23 cellular contexts compared by ENCODE assay signal in genomic region chr4:112748352-112748900, GRCh38.
"Had no signal": no experiment of that assay in that cellular context is flagged by ENCODE, and none has a peak within 500 bp of the region (broad histone marks: within the 10 kb centered on the region; RNA-seq: fewer than 3 reads in every experiment).

No MANE protein-coding gene starts in this region.

- H3K4me2 ChIP-seq: smooth muscle cell had no signal

- H3K9me3 Mint-ChIP-seq: activated naive CD4-positive, alpha-beta T cell treated with anti-CD3 and anti-CD28 coated beads, Interleukin-2, amount 50 U/mL, for 72 hours; central memory CD8-positive, alpha-beta T cell; effector memory CD8-positive, alpha-beta T cell; immature natural killer cell; mesothelial cell of epicardium; nephron progenitor cell; stimulated activated memory B cell treated with anti-CD40 and anti-IgM and Interleukin-4, amounts not matched to agents 10 μg/mL and 1 μg/mL and 100 μg/mL, for 72 hours had no signal

- DNase-seq: activated gamma-delta T cell treated with Interleukin-2 at 50 U/mL for 16 hours; activated T-cell treated with anti-CD3 and anti-CD28 coated beads, Interleukin-2, amount 50 U/mL, for 1 hour; colonic mucosa; dorsolateral prefrontal cortex; effector memory CD8-positive, alpha-beta T cell; heart left ventricle; immature natural killer cell; nephron progenitor cell; nucleus accumbens; stimulated activated CD4-positive, alpha-beta T cell treated with anti-CD3 and anti-CD28 coated beads, Interleukin-15, amount 100 ng/mL, for 24 hours; stomach; T-helper 9 cell; transverse colon; uterus had no signal

- H3K4me3 ChIP-seq: ascending aorta, colonic mucosa, dorsolateral prefrontal cortex, gastroesophageal sphincter, heart left ventricle, lung, smooth muscle cell, stomach, suprapubic skin, transverse colon, uterus had no signal

- H3K27ac ChIP-seq: ascending aorta, colonic mucosa, dorsolateral prefrontal cortex, gastroesophageal sphincter, heart left ventricle, stomach, suprapubic skin, transverse colon, uterus had no signal

- H3K4me1 ChIP-seq: ascending aorta, colonic mucosa, gastroesophageal sphincter, stomach, suprapubic skin, transverse colon, uterus had no signal

- H3K27ac Mint-ChIP-seq: activated naive CD4-positive, alpha-beta T cell treated with anti-CD3 and anti-CD28 coated beads, Interleukin-2, amount 50 U/mL, for 72 hours; effector memory CD8-positive, alpha-beta T cell; immature natural killer cell; mesothelial cell of epicardium; stimulated activated memory B cell treated with anti-CD40 and anti-IgM and Interleukin-4, amounts not matched to agents 10 μg/mL and 1 μg/mL and 100 μg/mL, for 72 hours had no signal

- H3K36me3 ChIP-seq: ascending aorta, colonic mucosa, gastroesophageal sphincter, heart left ventricle, stomach, suprapubic skin, transverse colon, uterus had no signal

- H3K9me3 ChIP-seq: ascending aorta, colonic mucosa, gastroesophageal sphincter, heart left ventricle, stomach, suprapubic skin, transverse colon, uterus had no signal

- H3K4me1 Mint-ChIP-seq: central memory CD8-positive, alpha-beta T cell; immature natural killer cell; stimulated activated memory B cell treated with anti-CD40 and anti-IgM and Interleukin-4, amounts not matched to agents 10 μg/mL and 1 μg/mL and 100 μg/mL, for 72 hours had no signal

- H3K36me3 Mint-ChIP-seq: activated naive CD4-positive, alpha-beta T cell treated with anti-CD3 and anti-CD28 coated beads, Interleukin-2, amount 50 U/mL, for 72 hours; immature natural killer cell; mesothelial cell of epicardium; stimulated activated memory B cell treated with anti-CD40 and anti-IgM and Interleukin-4, amounts not matched to agents 10 μg/mL and 1 μg/mL and 100 μg/mL, for 72 hours had no signal

- H3K27me3 ChIP-seq: ascending aorta, colonic mucosa, dorsolateral prefrontal cortex, gastroesophageal sphincter, heart left ventricle, stomach, suprapubic skin, transverse colon, uterus had no signal

- H3K4me3 Mint-ChIP-seq: central memory CD8-positive, alpha-beta T cell; effector memory CD8-positive, alpha-beta T cell; immature natural killer cell; mesothelial cell of epicardium; nephron progenitor cell; stimulated activated memory B cell treated with anti-CD40 and anti-IgM and Interleukin-4, amounts not matched to agents 10 μg/mL and 1 μg/mL and 100 μg/mL, for 72 hours had no signal
